ENCODE assay signal across 8 cellular contexts in genomic region chr10:22630229-22631174, GRCh38.
DNase-seq lines count a peak whose midpoint lies in the region; ATAC-seq, FAIRE-seq and TF ChIP-seq lines count a peak whose summit lies in the region.

No MANE protein-coding gene starts in this region.

- H3K27me3 ChIP-seq in foreskin keratinocyte: no peaks in the 10 kb centered on the region

- H3K4me1 Mint-ChIP-seq in activated CD4-positive, alpha-beta memory T cell treated with anti-CD3 and anti-CD28 coated beads for 36 hours (ENCODE audit: low read depth): peaks cover 92% of the 10 kb centered on the region
- peaks cover 87% of the 10 kb centered on the region for H3K4me1 Mint-ChIP-seq in stimulated activated memory B cell treated with anti-CD40 and anti-IgM and Interleukin-4, amounts not matched to agents 10 μg/mL and 1 μg/mL and 100 μg/mL, for 72 hours

- H3K4me1 ChIP-seq in foreskin keratinocyte: peaks cover 19% of the 10 kb centered on the region

- peak overlapping the region; percentile 64 for H3K27ac ChIP-seq in foreskin keratinocyte

- ATAC-seq in GM19468 (IDR thresholded peaks at IDR 0.05; ENCODE audit: extremely low read depth, unreplicated experiment) (peak; percentile 66), HG03457 (IDR thresholded peaks at IDR 0.05; ENCODE audit: unreplicated experiment) (peak; percentile 68), foreskin keratinocyte (peak; percentile 73)
- ATAC-seq in stimulated activated memory B cell treated with anti-CD40 and anti-IgM and Interleukin-4, amounts not matched to agents 10 μg/mL and 1 μg/mL and 100 μg/mL, for 72 hours: peak; percentile 90

- no peak for FAIRE-seq in HTR-8/SVneo (lab: Jason Lieb, UNC)

- no peaks in the 10 kb centered on the region for H3K9me3 Mint-ChIP-seq in activated CD4-positive, alpha-beta memory T cell treated with anti-CD3 and anti-CD28 coated beads for 36 hours
- H3K9me3 Mint-ChIP-seq in stimulated activated memory B cell treated with anti-CD40 and anti-IgM and Interleukin-4, amounts not matched to agents 10 μg/mL and 1 μg/mL and 100 μg/mL, for 72 hours: no peaks in the 10 kb centered on the region

- DNase-seq in EH (ENCODE audit: low read depth): peak; percentile 59
- peak; percentile 64 for DNase-seq in activated CD4-positive, alpha-beta memory T cell treated with anti-CD3 and anti-CD28 coated beads for 36 hours
- peak in 1 of 2 donors; percentile 50 for DNase-seq in foreskin keratinocyte
- no peak for DNase-seq in D341Med (ENCODE audit: low spot score)
- no peak for DNase-seq in HTR-8/SVneo (ENCODE audit: insufficient read length, low spot score)

- intact Hi-C loops in activated CD4-positive, alpha-beta memory T cell treated with anti-CD3 and anti-CD28 coated beads for 36 hours (cut with micrococcal nuclease): loop anchor here (1.0 kb wide), 11 partner anchors 10 to 322 kb away; no protein-coding TSS in a partner anchor

- H3K27me3 Mint-ChIP-seq in activated CD4-positive, alpha-beta memory T cell treated with anti-CD3 and anti-CD28 coated beads for 36 hours: no peaks in the 10 kb centered on the region
- no peaks in the 10 kb centered on the region for H3K27me3 Mint-ChIP-seq in stimulated activated memory B cell treated with anti-CD40 and anti-IgM and Interleukin-4, amounts not matched to agents 10 μg/mL and 1 μg/mL and 100 μg/mL, for 72 hours

- CTCF ChIA-PET in activated CD4-positive, alpha-beta memory T cell treated with anti-CD3 and anti-CD28 coated beads for 36 hours (lab: Charles Lee): interaction anchor here (0.7 to 3.5 kb wide), 10 partner anchors 12 to 63 kb away, joined by 3 to 22 read pairs (median 4); no protein-coding TSS in a partner anchor

- no peaks in the 10 kb centered on the region for H3K36me3 Mint-ChIP-seq in activated CD4-positive, alpha-beta memory T cell treated with anti-CD3 and anti-CD28 coated beads for 36 hours
- H3K36me3 Mint-ChIP-seq in stimulated activated memory B cell treated with anti-CD40 and anti-IgM and Interleukin-4, amounts not matched to agents 10 μg/mL and 1 μg/mL and 100 μg/mL, for 72 hours: peaks cover 16% of the 10 kb centered on the region

- peak overlapping the region; percentile 72 for H3K4me3 Mint-ChIP-seq in activated CD4-positive, alpha-beta memory T cell treated with anti-CD3 and anti-CD28 coated beads for 36 hours
- peak overlapping the region; percentile 65 for H3K4me3 Mint-ChIP-seq in stimulated activated memory B cell treated with anti-CD40 and anti-IgM and Interleukin-4, amounts not matched to agents 10 μg/mL and 1 μg/mL and 100 μg/mL, for 72 hours

- TF ChIP-seq CTCF in foreskin keratinocyte (conservative IDR thresholded peaks at IDR 0.05): no peak

- POLR2A ChIA-PET in activated CD4-positive, alpha-beta memory T cell treated with anti-CD3 and anti-CD28 coated beads for 36 hours (lab: Charles Lee): interaction anchor here (0.6 to 3.7 kb wide), 14 partner anchors 11 to 83 kb away, joined by 3 to 43 read pairs (median 10); partner anchors contain the start of gene PIP4K2A

- H3K27ac Mint-ChIP-seq in activated CD4-positive, alpha-beta memory T cell treated with anti-CD3 and anti-CD28 coated beads for 36 hours: peak overlapping the region; percentile 98
- peak overlapping the region; percentile 93 for H3K27ac Mint-ChIP-seq in stimulated activated memory B cell treated with anti-CD40 and anti-IgM and Interleukin-4, amounts not matched to agents 10 μg/mL and 1 μg/mL and 100 μg/mL, for 72 hours

Comparison
In these comparisons a context has a peak if more than half of its experiments do, and no peak if none do; other contexts are left out.
1. DNase-seq: peak in EH (single experiment) and activated CD4-positive, alpha-beta memory T cell treated with anti-CD3 and anti-CD28 coated beads for 36 hours (single experiment); none in D341Med (single experiment) and HTR-8/SVneo (single experiment).
2. Peak in every context shown above with its lines, with median percentiles within 50 percentile points of each other: ATAC-seq.